ENCODE assay signal across 16 cellular contexts in the genomic region with DNA sequence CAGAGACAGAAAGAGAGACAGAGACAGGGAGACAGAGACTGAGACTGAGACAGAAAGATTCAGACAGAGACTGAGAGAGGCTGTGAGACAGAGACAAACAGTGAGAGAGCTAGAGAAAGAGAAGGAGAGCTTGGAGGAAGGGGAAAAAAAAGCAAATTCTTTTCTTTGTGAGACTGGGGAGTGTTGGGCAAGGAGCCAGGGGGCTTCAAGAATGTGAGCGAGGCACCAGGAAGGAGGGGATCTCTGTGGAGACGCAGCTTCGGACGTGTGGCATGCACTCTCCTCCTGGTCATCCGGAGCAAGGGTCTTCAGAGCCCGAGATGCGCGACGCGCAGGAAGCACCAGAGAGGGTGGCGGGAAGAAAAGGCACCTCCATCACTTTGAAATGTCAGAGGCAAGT.
DNase-seq lines count a peak whose midpoint lies in the region; FAIRE-seq and TF ChIP-seq lines count a peak whose summit lies in the region.
"Had no signal": no experiment of that assay in that cellular context is flagged by ENCODE, and none has a peak within 500 bp of the region (broad histone marks: within the 10 kb centered on the region; RNA-seq: fewer than 3 reads in every experiment).

No MANE protein-coding gene starts in this region.

- no peaks in the 10 kb centered on the region for H4K20me1 ChIP-seq in astrocyte (ENCODE audit: insufficient read depth, low read length)

- H3K4me1 ChIP-seq in astrocyte (ENCODE audit: insufficient read depth, low read length) = no peaks in the 10 kb centered on the region
- H3K4me1 ChIP-seq in mesendoderm (ENCODE audit: control insufficient read depth, low read depth, low read length) = peaks cover 4% of the 10 kb centered on the region
- no peaks in the 10 kb centered on the region for H3K4me1 ChIP-seq in CD8-positive, alpha-beta memory T cell (ENCODE audit: insufficient read depth, low read length)
- H3K4me1 ChIP-seq: A549 had no signal

- H3K56ac ChIP-seq in mesendoderm (ENCODE audit: low read length) = peak overlapping the region; percentile 67

- no peak overlapping the region for H3K4me3 Mint-ChIP-seq in T-helper 2 cell treated with Interferon-gamma antibody and Interleukin-4, amounts not matched to agents 5 μg/mL and 100 μg/mL, for 36 hours
- no peak overlapping the region for H3K4me3 Mint-ChIP-seq in astrocyte (ENCODE audit: unreplicated experiment)
- H3K4me3 Mint-ChIP-seq in activated CD4-positive, alpha-beta memory T cell treated with anti-CD3 and anti-CD28 coated beads, Interleukin-2, amount 10 ng/mL, durations not matched to agents 7 days and 5 days = no peak overlapping the region
- no peak overlapping the region for H3K4me3 Mint-ChIP-seq in CD8-positive, alpha-beta memory T cell
- H3K4me3 Mint-ChIP-seq: activated B cell treated with CpG ODN at 0.5 μM for 24 hours; activated naive CD4-positive, alpha-beta T cell treated with anti-CD3 and anti-CD28 coated beads, Interleukin-2, amount 10 ng/mL, durations not matched to agents 7 days and 5 days had no signal

- peaks cover 29% of the 10 kb centered on the region for H3K27me3 Mint-ChIP-seq in T-helper 2 cell treated with Interferon-gamma antibody and Interleukin-4, amounts not matched to agents 5 μg/mL and 100 μg/mL, for 36 hours (ENCODE audit: low read depth)
- peaks cover 18% of the 10 kb centered on the region for H3K27me3 Mint-ChIP-seq in astrocyte (ENCODE audit: low read depth, unreplicated experiment)
- H3K27me3 Mint-ChIP-seq in activated CD4-positive, alpha-beta memory T cell treated with anti-CD3 and anti-CD28 coated beads, Interleukin-2, amount 10 ng/mL, durations not matched to agents 7 days and 5 days = peaks cover 18% of the 10 kb centered on the region
- H3K27me3 Mint-ChIP-seq in CD8-positive, alpha-beta memory T cell = peaks cover 9 to 17% of the 10 kb centered on the region in 2 donors
- H3K27me3 Mint-ChIP-seq: activated naive CD4-positive, alpha-beta T cell treated with anti-CD3 and anti-CD28 coated beads, Interleukin-2, amount 10 ng/mL, durations not matched to agents 7 days and 5 days had no signal

- no peak overlapping the region for H2BK5ac ChIP-seq in mesendoderm (ENCODE audit: low read length)

- H3K9me3 Mint-ChIP-seq in T-helper 2 cell treated with Interferon-gamma antibody and Interleukin-4, amounts not matched to agents 5 μg/mL and 100 μg/mL, for 36 hours = no peaks in the 10 kb centered on the region
- H3K9me3 Mint-ChIP-seq in astrocyte (ENCODE audit: unreplicated experiment) = no peaks in the 10 kb centered on the region
- H3K9me3 Mint-ChIP-seq in activated CD4-positive, alpha-beta memory T cell treated with anti-CD3 and anti-CD28 coated beads, Interleukin-2, amount 10 ng/mL, durations not matched to agents 7 days and 5 days = no peaks in the 10 kb centered on the region
- H3K9me3 Mint-ChIP-seq in CD8-positive, alpha-beta memory T cell = peaks cover 0 to 8% (median 3%) of the 10 kb centered on the region in 5 donors
- H3K9me3 Mint-ChIP-seq: activated naive CD4-positive, alpha-beta T cell treated with anti-CD3 and anti-CD28 coated beads, Interleukin-2, amount 10 ng/mL, durations not matched to agents 7 days and 5 days had no signal

- H3K4me3 ChIP-seq in astrocyte (ENCODE audit: insufficient read depth, low read depth, low read length) = no peak overlapping the region
- no peak overlapping the region for H3K4me3 ChIP-seq in mesendoderm (ENCODE audit: low read length)
- no peak overlapping the region for H3K4me3 ChIP-seq in CD8-positive, alpha-beta memory T cell (ENCODE audit: low read length)
- H3K4me3 ChIP-seq: A549, cardiac muscle cell had no signal

- no CpG with 5 or more reads among the region's 11 CpGs for WGBS in mesendoderm (ENCODE audit: extremely low coverage, insufficient coverage, low lambda C conversion rate)

- H2AK5ac ChIP-seq in mesendoderm (ENCODE audit: low read length) = no peak overlapping the region

- H3K27me3 ChIP-seq in astrocyte (ENCODE audit: insufficient read depth, low read length) = peaks cover 10% of the 10 kb centered on the region
- no peaks in the 10 kb centered on the region for H3K27me3 ChIP-seq in mesendoderm (ENCODE audit: insufficient read depth, low read length, poor library complexity)
- H3K27me3 ChIP-seq in CD8-positive, alpha-beta memory T cell (ENCODE audit: insufficient read depth, low read length, poor library complexity, severe bottlenecking) = no peaks in the 10 kb centered on the region

- H3K9ac ChIP-seq in astrocyte (ENCODE audit: low read length) (no peak overlapping the region), mesendoderm (ENCODE audit: low read length) (peak overlapping the region; percentile 9)

- H3K36me3 ChIP-seq in astrocyte (ENCODE audit: insufficient read depth, low read length) (no peaks in the 10 kb centered on the region), mesendoderm (ENCODE audit: control insufficient read depth, insufficient read depth, low read length) (no peaks in the 10 kb centered on the region)
- no peaks in the 10 kb centered on the region for H3K36me3 ChIP-seq in CD8-positive, alpha-beta memory T cell (ENCODE audit: insufficient read depth, low read length)
- H3K36me3 ChIP-seq: cardiac muscle cell had no signal

- DNase-seq in T-helper 2 cell treated with Interferon-gamma antibody and Interleukin-4, amounts not matched to agents 5 μg/mL and 100 μg/mL, for 36 hours (ENCODE audit: low spot score) = no peak
- DNase-seq in T-helper 2 cell (no peak), astrocyte (ENCODE audit: low read depth) (no peak), mesendoderm (no peak), superior temporal gyrus (ENCODE audit: extremely low spot score) (peak; percentile 61), UCSD-AML1 (lab: John Stamatoyannopoulos, UW; ENCODE audit: unreplicated experiment) (no peak)
- no peak for DNase-seq in activated CD4-positive, alpha-beta memory T cell treated with anti-CD3 and anti-CD28 coated beads, Interleukin-2, amount 10 ng/mL, durations not matched to agents 7 days and 5 days
- no peak for DNase-seq in CD8-positive, alpha-beta memory T cell
- DNase-seq: activated B cell treated with CpG ODN at 0.5 μM for 24 hours; activated naive CD4-positive, alpha-beta T cell treated with anti-CD3 and anti-CD28 coated beads, Interleukin-2, amount 10 ng/mL, durations not matched to agents 7 days and 5 days; foreskin fibroblast; KG1; NCI-H1417 treated with DMSO at 0.1 percent for 48 hours; SW 1271 had no signal

- no peak overlapping the region for H3K18ac ChIP-seq in mesendoderm (ENCODE audit: low read length)

- peaks cover 4% of the 10 kb centered on the region for H3K9me3 ChIP-seq in astrocyte (ENCODE audit: insufficient read depth, low read depth, low read length)
- no peaks in the 10 kb centered on the region for H3K9me3 ChIP-seq in CD8-positive, alpha-beta memory T cell (ENCODE audit: low read length)
- H3K9me3 ChIP-seq: A549 had no signal

- no peak overlapping the region for H4K8ac ChIP-seq in mesendoderm (ENCODE audit: low read depth, low read length)

- H3K23ac ChIP-seq in mesendoderm (ENCODE audit: low read length) = no peak overlapping the region

- no peak overlapping the region for H2BK15ac ChIP-seq in mesendoderm (replicated peaks; ENCODE audit: low read depth)

- no peak for FAIRE-seq in astrocyte (lab: Jason Lieb, UNC)
- FAIRE-seq: A549 had no signal

- H3K27ac ChIP-seq in astrocyte (ENCODE audit: low read depth, low read length) = no peak overlapping the region
- H3K27ac ChIP-seq in mesendoderm (ENCODE audit: low read depth, low read length) = no peak overlapping the region
- H3K27ac ChIP-seq in CD8-positive, alpha-beta memory T cell (ENCODE audit: low read depth, low read length) = no peak overlapping the region
- H3K27ac ChIP-seq: A549, cardiac muscle cell had no signal

- TF ChIP-seq CTCF in astrocyte (IDR thresholded peaks at IDR 0.05; ENCODE audit: insufficient read depth, low read depth, low read length) = no peak

- H2AFZ ChIP-seq in astrocyte (ENCODE audit: low read depth, low read length) = no peak overlapping the region

- H4K5ac ChIP-seq in mesendoderm (ENCODE audit: low read length) = no peak overlapping the region

- no peaks in the 10 kb centered on the region for H3K36me3 Mint-ChIP-seq in T-helper 2 cell treated with Interferon-gamma antibody and Interleukin-4, amounts not matched to agents 5 μg/mL and 100 μg/mL, for 36 hours (ENCODE audit: low read depth)
- no peaks in the 10 kb centered on the region for H3K36me3 Mint-ChIP-seq in astrocyte (ENCODE audit: low read depth, unreplicated experiment)
- no peaks in the 10 kb centered on the region for H3K36me3 Mint-ChIP-seq in activated CD4-positive, alpha-beta memory T cell treated with anti-CD3 and anti-CD28 coated beads, Interleukin-2, amount 10 ng/mL, durations not matched to agents 7 days and 5 days (ENCODE audit: low read depth)
- H3K36me3 Mint-ChIP-seq in CD8-positive, alpha-beta memory T cell = no peaks in the 10 kb centered on the region
- H3K36me3 Mint-ChIP-seq: activated naive CD4-positive, alpha-beta T cell treated with anti-CD3 and anti-CD28 coated beads, Interleukin-2, amount 10 ng/mL, durations not matched to agents 7 days and 5 days had no signal

- H3K4me1 Mint-ChIP-seq in T-helper 2 cell treated with Interferon-gamma antibody and Interleukin-4, amounts not matched to agents 5 μg/mL and 100 μg/mL, for 36 hours (ENCODE audit: low read depth) = no peaks in the 10 kb centered on the region
- H3K4me1 Mint-ChIP-seq in astrocyte (ENCODE audit: low read depth, unreplicated experiment) = peaks cover 4% of the 10 kb centered on the region
- no peaks in the 10 kb centered on the region for H3K4me1 Mint-ChIP-seq in activated CD4-positive, alpha-beta memory T cell treated with anti-CD3 and anti-CD28 coated beads, Interleukin-2, amount 10 ng/mL, durations not matched to agents 7 days and 5 days
- peaks cover 0 to 5% (median 0%) of the 10 kb centered on the region in 3 donors for H3K4me1 Mint-ChIP-seq in CD8-positive, alpha-beta memory T cell
- H3K4me1 Mint-ChIP-seq: activated naive CD4-positive, alpha-beta T cell treated with anti-CD3 and anti-CD28 coated beads, Interleukin-2, amount 10 ng/mL, durations not matched to agents 7 days and 5 days had no signal

- no peak overlapping the region for H3K4ac ChIP-seq in mesendoderm (ENCODE audit: low read depth, low read length)

- H3K4me2 ChIP-seq in astrocyte (ENCODE audit: low read length) (peak overlapping the region; percentile 25), mesendoderm (ENCODE audit: low read length) (no peak overlapping the region)
- H3K4me2 ChIP-seq: A549 had no signal

- POLR2A ChIA-PET in activated CD4-positive, alpha-beta memory T cell treated with anti-CD3 and anti-CD28 coated beads, Interleukin-2, amount 10 ng/mL, durations not matched to agents 7 days and 5 days (lab: Charles Lee) = no interaction called here
- POLR2A ChIA-PET in CD8-positive, alpha-beta memory T cell (lab: Charles Lee) = no interaction called here

- no peaks in the 10 kb centered on the region for H3K79me1 ChIP-seq in mesendoderm (ENCODE audit: low read length)

- H3K79me2 ChIP-seq in astrocyte (ENCODE audit: insufficient read depth, low read length) (no peaks in the 10 kb centered on the region), mesendoderm (ENCODE audit: control insufficient read depth, insufficient read depth, low read length) (no peaks in the 10 kb centered on the region)

- CTCF ChIA-PET in activated CD4-positive, alpha-beta memory T cell treated with anti-CD3 and anti-CD28 coated beads, Interleukin-2, amount 10 ng/mL, durations not matched to agents 7 days and 5 days (lab: Charles Lee) = no interaction called here
- CTCF ChIA-PET in CD8-positive, alpha-beta memory T cell (lab: Charles Lee) = no interaction called here

- no peak overlapping the region for H2BK120ac ChIP-seq in mesendoderm (ENCODE audit: low read depth, low read length)

- peak overlapping the region; percentile 2 for H3K27ac Mint-ChIP-seq in T-helper 2 cell treated with Interferon-gamma antibody and Interleukin-4, amounts not matched to agents 5 μg/mL and 100 μg/mL, for 36 hours
- peak overlapping the region; percentile 75 for H3K27ac Mint-ChIP-seq in astrocyte (ENCODE audit: unreplicated experiment)
- H3K27ac Mint-ChIP-seq in activated CD4-positive, alpha-beta memory T cell treated with anti-CD3 and anti-CD28 coated beads, Interleukin-2, amount 10 ng/mL, durations not matched to agents 7 days and 5 days = no peak overlapping the region
- H3K27ac Mint-ChIP-seq in CD8-positive, alpha-beta memory T cell = no peak overlapping the region
- H3K27ac Mint-ChIP-seq: activated B cell treated with CpG ODN at 0.5 μM for 24 hours; activated naive CD4-positive, alpha-beta T cell treated with anti-CD3 and anti-CD28 coated beads, Interleukin-2, amount 10 ng/mL, durations not matched to agents 7 days and 5 days had no signal

Comparison
In these comparisons a context has a peak if more than half of its experiments do, and no peak if none do; other contexts are left out.
1. H3K27ac Mint-ChIP-seq: peak in T-helper 2 cell treated with Interferon-gamma antibody and Interleukin-4, amounts not matched to agents 5 μg/mL and 100 μg/mL, for 36 hours (single experiment) and astrocyte (single experiment); none in activated CD4-positive, alpha-beta memory T cell treated with anti-CD3 and anti-CD28 coated beads, Interleukin-2, amount 10 ng/mL, durations not matched to agents 7 days and 5 days (single experiment) and CD8-positive, alpha-beta memory T cell (0 of 8).